Comparison of ENCODE assay signal across 1 cellular context in the genomic region with DNA sequence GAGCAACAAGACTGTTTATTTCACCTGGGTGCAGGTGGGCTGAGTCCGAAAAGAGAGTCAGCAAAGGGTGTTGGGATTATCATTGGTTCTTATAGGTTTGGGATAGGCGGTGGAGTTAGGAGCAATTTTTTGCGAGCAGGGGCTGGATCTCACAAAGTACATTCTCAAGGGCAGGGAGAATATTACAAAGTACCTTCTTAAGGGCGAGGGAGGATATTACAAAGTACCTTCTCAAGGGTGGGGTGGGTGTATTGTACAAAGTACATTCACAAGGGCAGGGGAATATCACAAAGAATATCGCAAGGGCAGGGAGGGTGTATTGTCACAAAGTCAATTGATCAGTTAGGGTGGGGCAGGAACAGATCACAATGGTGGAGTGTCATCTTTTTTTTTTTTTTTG. TPM values are rescaled to one million over a fixed set of nuclear protein-coding genes. Genes with fewer than 3 reads are reported as not detected.
"Had no signal": no experiment of that assay in that cellular context is flagged by ENCODE, and none has a peak within 500 bp of the region (broad histone marks: within the 10 kb centered on the region; RNA-seq: fewer than 3 reads in every experiment).

No MANE protein-coding gene starts in this region.

RNA-seq across cellular contexts. Expression of a gene that starts 24.6 kb away (rescaled TPM):
- total RNA-seq: OCI-LY7 had no signal
